In genomic region chr3:166425021-166425420, GRCh38 we compare ENCODE assay signal across 8 cellular contexts.
"Had no signal": no experiment of that assay in that cellular context is flagged by ENCODE, and none has a peak within 500 bp of the region (broad histone marks: within the 10 kb centered on the region; RNA-seq: fewer than 3 reads in every experiment).

No MANE protein-coding gene starts in this region.

- DNase-seq: IMR-90, KBM-7, KG1 had no signal

- FAIRE-seq: HepG2, HTR-8/SVneo, K562 had no signal

- H3K27ac ChIP-seq: HL-60, KMS-11 had no signal

- H3K4me3 ChIP-seq: K562 had no signal
